Comparison of ENCODE assay signal across 16 cellular contexts in genomic region chr10:86179961-86180360, GRCh38.
DNase-seq lines count a peak whose midpoint lies in the region; ATAC-seq and TF ChIP-seq lines count a peak whose summit lies in the region.
"Had no signal": no experiment of that assay in that cellular context is flagged by ENCODE, and none has a peak within 500 bp of the region (broad histone marks: within the 10 kb centered on the region; RNA-seq: fewer than 3 reads in every experiment).

No MANE protein-coding gene starts in this region.

- no peak overlapping the region for H3K4me2 ChIP-seq in neuronal stem cell (ENCODE audit: insufficient read depth, low read length, poor library complexity, severe bottlenecking)
- H3K4me2 ChIP-seq: A549 had no signal

- H2BK15ac ChIP-seq in neuronal stem cell (ENCODE audit: low read length): no peak overlapping the region

- H3K4me3 Mint-ChIP-seq in chondrocyte (ENCODE audit: unreplicated experiment): no peak overlapping the region
- H3K4me3 Mint-ChIP-seq: CD4-positive, alpha-beta T cell had no signal

- no peak overlapping the region for H2BK5ac ChIP-seq in neuronal stem cell (ENCODE audit: low read length)

- peaks cover 0 to 1% of the 10 kb centered on the region in 2 donors for H3K4me1 ChIP-seq in neuronal stem cell (ENCODE audit: control insufficient read depth in 2 of 2, insufficient read depth in 1 of 2, low read depth in 1 of 2, low read length in 2 of 2)
- H3K4me1 ChIP-seq in tibial artery: no peaks in the 10 kb centered on the region
- H3K4me1 ChIP-seq: A549, Caco-2, HAP-1 had no signal

- H3K27ac ChIP-seq in neuronal stem cell (replicated peaks; ENCODE audit: low read length) (no peak overlapping the region), tibial artery (no peak overlapping the region)
- H3K27ac ChIP-seq: 22Rv1, A549, C4-2B, GM23248, HL-60 had no signal

- peak; percentile 12 for DNase-seq in activated CD4-positive, CD25-positive, alpha-beta regulatory T cell treated with anti-CD3 and anti-CD28 coated beads, Interleukin-2, amount 50 U/mL, for 72 hours
- DNase-seq in chondrocyte (ENCODE audit: low spot score) (peak; percentile 82), neuronal stem cell (ENCODE audit: low spot score) (no peak), tibial artery (peak; percentile 14 to 57), NCI-H748 treated with DMSO at 0.1 percent for 48 hours (lab: John Stamatoyannopoulos, UW) (no peak), amygdala (lab: John Stamatoyannopoulos, UW) (no peak)
- DNase-seq: AML-193, Caco-2, GM23248 had no signal

- WGBS in neuronal stem cell (ENCODE audit: extremely low coverage in 2 of 2, insufficient read length in 2 of 2, insufficient replicate concordance in 1 of 2), 2 donors: no CpG with 5 or more reads among the region's 7 CpGs

- H3K18ac ChIP-seq in neuronal stem cell (ENCODE audit: low read length): peak overlapping the region; percentile 19

- no peaks in the 10 kb centered on the region for H3K4me1 Mint-ChIP-seq in chondrocyte (ENCODE audit: low read depth)

- no peak overlapping the region for H3K4me3 ChIP-seq in neuronal stem cell (ENCODE audit: low read length in 2 of 2)
- no peak overlapping the region for H3K4me3 ChIP-seq in tibial artery
- H3K4me3 ChIP-seq: A549, GM23248, HAP-1 had no signal

- H2AFZ ChIP-seq in neuronal stem cell (ENCODE audit: low read length): no peak overlapping the region
- H2AFZ ChIP-seq: GM23248 had no signal

- H2BK120ac ChIP-seq in neuronal stem cell (ENCODE audit: low read depth, low read length): no peak overlapping the region

- H3K9me3 ChIP-seq in neuronal stem cell (replicated peaks in 1 of 2; ENCODE audit: control insufficient read depth in 2 of 2, insufficient read depth in 1 of 2, low read depth in 1 of 2, low read length in 2 of 2) (no peaks in the 10 kb centered on the region), tibial artery (no peaks in the 10 kb centered on the region)
- H3K9me3 ChIP-seq: A549, Caco-2, HAP-1 had no signal

- H3K27me3 ChIP-seq in neuronal stem cell (ENCODE audit: control insufficient read depth in 3 of 3, insufficient read depth in 3 of 3, low read depth in 1 of 3, low read length in 3 of 3) (peaks cover 0 to 4% (median 0%) of the 10 kb centered on the region in 3 experiments), tibial artery (no peaks in the 10 kb centered on the region)

- H4K8ac ChIP-seq in neuronal stem cell (ENCODE audit: low read depth, low read length): no peak overlapping the region

- no peak overlapping the region for H2BK12ac ChIP-seq in neuronal stem cell (ENCODE audit: low read length)

- H3K9ac ChIP-seq in neuronal stem cell (ENCODE audit: low read depth, low read length, poor library complexity): no peak overlapping the region
- H3K9ac ChIP-seq: GM23248 had no signal

- TF ChIP-seq CTCF in chondrocyte (IDR thresholded peaks at IDR 0.05) (no peak), tibial artery (IDR thresholded peaks at IDR 0.05) (no peak)

- no peaks in the 10 kb centered on the region for H3K79me1 ChIP-seq in neuronal stem cell (ENCODE audit: low read depth, low read length)

- no peak for ATAC-seq in activated CD4-positive, CD25-positive, alpha-beta regulatory T cell treated with anti-CD3 and anti-CD28 coated beads, Interleukin-2, amount 50 U/mL, for 24 hours
- ATAC-seq: A549 had no signal

- H4K91ac ChIP-seq in neuronal stem cell (ENCODE audit: low read depth, low read length, poor library complexity): no peak overlapping the region

- intact Hi-C loops in tibial artery (cut with DNase I; ENCODE audit: low total_unique reads): no loop called here

- H3K14ac ChIP-seq in neuronal stem cell (ENCODE audit: low read length): no peak overlapping the region

- H3K36me3 ChIP-seq in neuronal stem cell (replicated peaks in 1 of 2; ENCODE audit: control insufficient read depth in 2 of 2, insufficient read depth in 2 of 2, low read length in 2 of 2) (no peaks in the 10 kb centered on the region), tibial artery (no peaks in the 10 kb centered on the region)
- H3K36me3 ChIP-seq: HAP-1 had no signal

- H3K4ac ChIP-seq in neuronal stem cell (ENCODE audit: low read length): no peak overlapping the region

- H3K36me3 Mint-ChIP-seq in chondrocyte (ENCODE audit: low read depth): no peaks in the 10 kb centered on the region

- no peak overlapping the region for H2AK5ac ChIP-seq in neuronal stem cell (ENCODE audit: low read depth, low read length)

- no peak overlapping the region for H3K23ac ChIP-seq in neuronal stem cell (ENCODE audit: low read depth, low read length, poor library complexity)

- H3K27ac Mint-ChIP-seq in chondrocyte (ENCODE audit: unreplicated experiment): no peak overlapping the region
- H3K27ac Mint-ChIP-seq: CD4-positive, alpha-beta T cell had no signal

- peaks cover 2% of the 10 kb centered on the region for H3K27me3 Mint-ChIP-seq in chondrocyte (ENCODE audit: low read depth)
- H3K27me3 Mint-ChIP-seq: CD4-positive, alpha-beta T cell had no signal

- H3K9me3 Mint-ChIP-seq in chondrocyte (ENCODE audit: low read depth): no peaks in the 10 kb centered on the region
- H3K9me3 Mint-ChIP-seq: CD4-positive, alpha-beta T cell had no signal

Comparison
In these comparisons a context has a peak if more than half of its experiments do, and no peak if none do; other contexts are left out.
1. DNase-seq: peak in activated CD4-positive, CD25-positive, alpha-beta regulatory T cell treated with anti-CD3 and anti-CD28 coated beads, Interleukin-2, amount 50 U/mL, for 72 hours (single experiment), chondrocyte (single experiment) and tibial artery (2 of 2); none in neuronal stem cell (single experiment), NCI-H748 treated with DMSO at 0.1 percent for 48 hours (single experiment) and amygdala (0 of 56).